In genomic region chr20:14778875-14779274, GRCh38 we compare ENCODE assay signal across 28 cellular contexts.
"Had no signal": no experiment of that assay in that cellular context is flagged by ENCODE, and none has a peak within 500 bp of the region (broad histone marks: within the 10 kb centered on the region; RNA-seq: fewer than 3 reads in every experiment).

No MANE protein-coding gene starts in this region.

- H3K36me3 ChIP-seq: adrenal gland, esophagus muscularis mucosa had no signal

- H3K9me3 ChIP-seq: adrenal gland, body of pancreas, esophagus muscularis mucosa had no signal

- ATAC-seq: activated CD4-positive, alpha-beta T cell treated with anti-CD3 and anti-CD28 coated beads for 36 hours; activated CD8-positive, alpha-beta memory T cell treated with anti-CD3 and anti-CD28 coated beads, Interleukin-2, amount 10 ng/mL, durations not matched to agents 7 days and 5 days; activated CD8-positive, alpha-beta T cell treated with anti-CD3 and anti-CD28 coated beads, Interleukin-2, amount 10 ng/mL, durations not matched to agents 7 days and 5 days; activated naive CD8-positive, alpha-beta T cell treated with anti-CD3 and anti-CD28 coated beads, Interleukin-2, amount 50 U/mL, for 24 hours; body of pancreas; effector memory CD8-positive, alpha-beta T cell; T-helper 17 cell had no signal

- H3K27me3 ChIP-seq: adrenal gland, body of pancreas, esophagus muscularis mucosa had no signal

- DNase-seq: activated CD4-positive, alpha-beta memory T cell treated with anti-CD3 and anti-CD28 coated beads for 36 hours; activated CD4-positive, alpha-beta T cell treated with anti-CD3 and anti-CD28 coated beads for 36 hours; activated CD4-positive, alpha-beta T cell treated with anti-CD3 and anti-CD28 coated beads, Interleukin-2, amount 10 ng/mL, durations not matched to agents 24 days and 14 days; activated CD4-positive, CD25-positive, alpha-beta regulatory T cell; activated CD4-positive, CD25-positive, alpha-beta regulatory T cell treated with anti-CD3 and anti-CD28 coated beads, Interleukin-2, amount 50 U/mL, for 72 hours; activated CD8-positive, alpha-beta memory T cell treated with anti-CD3 and anti-CD28 coated beads, Interleukin-2, amount 10 ng/mL, durations not matched to agents 7 days and 5 days; activated CD8-positive, alpha-beta memory T cell treated with anti-CD3 and anti-CD28 coated beads, Interleukin-2, amount 50 U/mL, for 4 hours; activated CD8-positive, alpha-beta T cell treated with anti-CD3 and anti-CD28 coated beads, Interleukin-2, amount 10 ng/mL, durations not matched to agents 7 days and 5 days; activated effector memory CD4-positive, alpha-beta T cell treated with anti-CD3 and anti-CD28 coated beads, Interleukin-2, amount 50 U/mL, for 16 hours; activated naive CD4-positive, alpha-beta T cell treated with anti-CD3 and anti-CD28 coated beads for 36 hours; activated naive CD8-positive, alpha-beta T cell treated with anti-CD3 and anti-CD28 coated beads for 36 hours; activated naive CD8-positive, alpha-beta T cell treated with anti-CD3 and anti-CD28 coated beads, Interleukin-2, amount 50 U/mL, for 24 hours; activated T-cell treated with anti-CD3 and anti-CD28 coated beads, Interleukin-2, amount 50 U/mL, for 1 hour; activated T-cell treated with anti-CD3 and anti-CD28 coated beads, Interleukin-2, amount 50 U/mL, for 48 hours; adrenal gland; amygdala; aorta; body of pancreas; caudate nucleus; cortex of kidney; dermis blood vessel endothelial cell; effector CD4-positive, alpha-beta T cell; effector memory CD8-positive, alpha-beta T cell; erythroblast; head of caudate nucleus; T-helper 17 cell; T1000 had no signal

- H3K4me1 ChIP-seq: adrenal gland, body of pancreas, esophagus muscularis mucosa had no signal

- H3K27ac ChIP-seq: adrenal gland, body of pancreas, esophagus muscularis mucosa had no signal

- H3K4me3 ChIP-seq: adrenal gland, body of pancreas, esophagus muscularis mucosa had no signal
